9 cellular contexts compared by ENCODE assay signal in the genomic region with DNA sequence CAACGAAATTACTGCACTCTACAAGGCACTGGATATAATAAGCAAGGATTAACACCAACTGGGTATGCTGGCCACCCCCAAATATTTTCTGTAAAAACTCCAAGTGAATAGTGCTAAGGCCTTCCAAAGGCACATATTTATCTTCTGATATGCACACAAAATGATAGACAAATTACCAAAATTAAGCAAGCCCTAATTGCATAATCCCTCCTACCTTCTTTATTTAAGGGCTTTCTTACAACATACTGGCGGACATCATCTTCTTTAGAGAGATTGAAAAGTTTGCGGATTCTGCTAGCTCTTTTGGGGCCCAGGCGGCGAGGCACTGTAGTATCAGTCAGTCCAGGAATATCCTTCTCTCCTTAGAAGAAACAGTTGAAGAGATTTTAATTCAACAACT. TPM values are rescaled to one million over a fixed set of nuclear protein-coding genes. Genes with fewer than 3 reads are reported as not detected.
DNase-seq lines count a peak whose midpoint lies in the region; ATAC-seq and TF ChIP-seq lines count a peak whose summit lies in the region.
"Had no signal": no experiment of that assay in that cellular context is flagged by ENCODE, and none has a peak within 500 bp of the region (broad histone marks: within the 10 kb centered on the region; RNA-seq: fewer than 3 reads in every experiment).

No MANE protein-coding gene starts in this region.

- H3K4me3 ChIP-seq in BLaER1: peak overlapping the region; percentile 88
- H3K4me3 ChIP-seq in HUES6 (ENCODE audit: low read depth, low read length): peak overlapping the region; percentile 90
- peak overlapping the region; percentile 77 for H3K4me3 ChIP-seq in brain microvascular endothelial cell (ENCODE audit: low read depth, low read length)
- H3K4me3 ChIP-seq in tibial artery: no peak overlapping the region

- H3K27me3 Mint-ChIP-seq in naive B cell: no peaks in the 10 kb centered on the region

- H3K9me3 Mint-ChIP-seq in naive B cell: peaks cover 0 to 8% (median 2%) of the 10 kb centered on the region in 7 donors

- peak overlapping the region; percentile 91 for H3K4me2 ChIP-seq in BLaER1

- H3K4me1 ChIP-seq in BLaER1 (peaks cover 39% of the 10 kb centered on the region), HUES6 (ENCODE audit: control insufficient read depth, insufficient read depth, low read length) (no peaks in the 10 kb centered on the region; the same call in 1 of the 2 replicates), tibial artery (peaks cover 0 to 28% (median 17%) of the 10 kb centered on the region in 4 donors)

- peak overlapping the region in 3 of 6 donors; percentile 29 to 99 (median 96) for H3K27ac Mint-ChIP-seq in naive B cell

- peaks cover 33 to 51% (median 44%) of the 10 kb centered on the region in 3 donors for H3K4me1 Mint-ChIP-seq in naive B cell

- H3K36me3 ChIP-seq in BLaER1 (peaks cover 57% of the 10 kb centered on the region), HUES6 (ENCODE audit: control insufficient read depth, insufficient read depth, low read length) (peaks cover 65% of the 10 kb centered on the region), brain microvascular endothelial cell (replicated peaks) (peaks cover 64% of the 10 kb centered on the region), tibial artery (peaks cover 40 to 49% (median 43%) of the 10 kb centered on the region in 3 donors)

- DNase-seq in brain microvascular endothelial cell (no peak), naive B cell (no peak), NCI-H2196 treated with DMSO at 0.1 percent for 48 hours (lab: John Stamatoyannopoulos, UW; ENCODE audit: unreplicated experiment) (no peak), tibial artery (no peak)
- DNase-seq: stimulated activated CD4-positive, alpha-beta T cell treated with anti-CD3 and anti-CD28 coated beads, Interleukin-4, amount 100 ng/mL, for 1 hour had no signal

- H3K9ac ChIP-seq in BLaER1 (peak overlapping the region; percentile 99), HUES6 (ENCODE audit: low read length) (peak overlapping the region; percentile 95)

- H3K36me3 Mint-ChIP-seq in naive B cell: peaks cover 30 to 33% of the 10 kb centered on the region in 2 donors

- TF ChIP-seq CTCF in brain microvascular endothelial cell (IDR thresholded peaks at IDR 0.05; ENCODE audit: low read depth, low read length, missing control alignments): no peak
- TF ChIP-seq CTCF in tibial artery (IDR thresholded peaks at IDR 0.05): no peak

- H4K20me1 ChIP-seq in BLaER1: peaks cover 64% of the 10 kb centered on the region

- H3K27me3 ChIP-seq in BLaER1: no peaks in the 10 kb centered on the region
- H3K27me3 ChIP-seq in HUES6 (ENCODE audit: control insufficient read depth, insufficient read depth, low read length): no peaks in the 10 kb centered on the region
- H3K27me3 ChIP-seq in brain microvascular endothelial cell (replicated peaks): no peaks in the 10 kb centered on the region
- no peaks in the 10 kb centered on the region for H3K27me3 ChIP-seq in tibial artery

- in situ Hi-C loops in brain microvascular endothelial cell (cut with HindIII; ENCODE audit: low pct_ligation_motif_present, low sequenced_read_pairs): no loop called here

- H3K27ac ChIP-seq in BLaER1: peak overlapping the region; percentile 98; the same call in 1 of the 2 replicates
- H3K27ac ChIP-seq in HUES6 (ENCODE audit: low read depth, low read length): no peak overlapping the region
- no peak overlapping the region for H3K27ac ChIP-seq in brain microvascular endothelial cell
- H3K27ac ChIP-seq in tibial artery: no peak overlapping the region

- peak overlapping the region in 6 of 8 donors; percentile 20 to 99 (median 88) for H3K4me3 Mint-ChIP-seq in naive B cell

- intact Hi-C loops in tibial artery (cut with DNase I; ENCODE audit: low total_unique reads): loop anchor here (2.0 to 10.0 kb wide), 2 partner anchors 79 to 273 kb away; a partner anchor contains a TSS

- ATAC-seq in naive B cell (ENCODE audit: low read depth in 2 of 2) (no peak), HG03045 (IDR thresholded peaks at IDR 0.05; ENCODE audit: unreplicated experiment) (no peak), GM18520 (IDR thresholded peaks at IDR 0.05; ENCODE audit: unreplicated experiment) (no peak)

- H3K9me3 ChIP-seq in BLaER1 (no peaks in the 10 kb centered on the region), HUES6 (ENCODE audit: control insufficient read depth, insufficient read depth, low read depth, low read length) (no peaks in the 10 kb centered on the region), tibial artery (no peaks in the 10 kb centered on the region)

RNA-seq across cellular contexts. Expression of a gene that starts 1.9 kb away (rescaled TPM):
- 1,000 to 10,000 TPM; 2,079 to 2,812 (median 2,434) TPM for polyA plus RNA-seq in naive B cell (ENCODE audit: low read depth in 6 of 6)

RNA-seq across cellular contexts. Expression of a gene that starts 30.7 kb away (rescaled TPM):
- under 1 TPM in 5 of 6 donors, not detected in 1; 0.14 to 0.80 (median 0.56) TPM for polyA plus RNA-seq in naive B cell (ENCODE audit: low read depth in 6 of 6)

Comparison
In these comparisons a context has a peak if more than half of its experiments do, and no peak if none do; other contexts are left out.
1. H3K4me3 ChIP-seq: peak in BLaER1 (single experiment), HUES6 (single experiment) and brain microvascular endothelial cell (single experiment); none in tibial artery (0 of 2).